8 cellular contexts compared by ENCODE assay signal in genomic region chr1:151340870-151341754, GRCh38. TPM values are rescaled to one million over a fixed set of nuclear protein-coding genes. Genes with fewer than 3 reads are reported as not detected.
DNase-seq lines count a peak whose midpoint lies in the region; ATAC-seq and TF ChIP-seq lines count a peak whose summit lies in the region.

No MANE protein-coding gene starts in this region.

- H3K4me1 ChIP-seq in CD4-positive, alpha-beta memory T cell (ENCODE audit: insufficient read depth, low read length): peaks cover 21% of the 10 kb centered on the region

- H3K4me1 Mint-ChIP-seq in CD4-positive, alpha-beta memory T cell: peaks cover 17 to 29% (median 21%) of the 10 kb centered on the region in 4 donors

- POLR2A ChIA-PET in CD4-positive, alpha-beta memory T cell (lab: Charles Lee; ENCODE audit: partially characterized antibody): interaction anchor here (0.9 to 3.6 kb wide), 9 partner anchors 14 to 242 kb away, joined by 3 to 32 read pairs (median 6); partner anchors contain the start of genes PI4KB, PSMB4 and ZNF687

- H3K36me3 ChIP-seq in CD4-positive, alpha-beta memory T cell (ENCODE audit: insufficient read depth, low read length): peaks cover 26% of the 10 kb centered on the region

- peak; percentile 66 to 75 (median 69) for DNase-seq in CD4-positive, alpha-beta memory T cell
- DNase-seq in HCEC 1CT (peak; percentile 86), NCI-H2081 treated with DMSO at 0.1 percent for 48 hours (lab: John Stamatoyannopoulos, UW) (peak; percentile 68), T-helper 22 cell (ENCODE audit: low read depth) (peak; percentile 28), cardiac fibroblast (ENCODE audit: low read depth in 2 of 2) (peak; percentile 89 to 92), iris pigment epithelial cell (ENCODE audit: low read depth) (peak; percentile 83)
- peak; percentile 43 for DNase-seq in stimulated activated CD4-positive, alpha-beta T cell treated with anti-CD3 and anti-CD28 coated beads, Interleukin-2, amount 100 ng/mL, for 4 hours (ENCODE audit: low read depth)

- H3K9me3 Mint-ChIP-seq in CD4-positive, alpha-beta memory T cell: no peaks in the 10 kb centered on the region

- H3K36me3 Mint-ChIP-seq in CD4-positive, alpha-beta memory T cell: peaks cover 25 to 36% of the 10 kb centered on the region in 2 donors

- no peaks in the 10 kb centered on the region for H3K9me3 ChIP-seq in CD4-positive, alpha-beta memory T cell (ENCODE audit: control insufficient read depth in 1 of 2, low read length in 2 of 2)

- peak overlapping the region; percentile 31 for H3K27ac ChIP-seq in CD4-positive, alpha-beta memory T cell (ENCODE audit: low read depth, low read length)

- CTCF ChIA-PET in CD4-positive, alpha-beta memory T cell (lab: Charles Lee; ENCODE audit: partially characterized antibody): interaction anchor here (0.8 to 10.9 kb wide), 39 partner anchors 9 to 495 kb away, joined by 3 to 247 read pairs (median 4); partner anchors contain the start of genes PI4KB, PIP5K1A, PSMB4 and PSMD4

- peak overlapping the region; percentile 1 to 83 (median 52) for H3K27ac Mint-ChIP-seq in CD4-positive, alpha-beta memory T cell

- no peak for ATAC-seq in HG03095 (IDR thresholded peaks at IDR 0.05; ENCODE audit: unreplicated experiment)

- peak overlapping the region in 2 of 8 donors; percentile 4 to 22 for H3K4me3 Mint-ChIP-seq in CD4-positive, alpha-beta memory T cell

- TF ChIP-seq CTCF in cardiac fibroblast (IDR thresholded peaks at IDR 0.05; ENCODE audit: low read depth, low read length): peak; percentile 49

- intact Hi-C loops in CD4-positive, alpha-beta memory T cell (cut with micrococcal nuclease): loop anchor here (1.0 to 10.0 kb wide), 3 partner anchors 40 to 266 kb away; partner anchors contain the start of gene GABPB2

- H3K4me3 ChIP-seq in CD4-positive, alpha-beta memory T cell (ENCODE audit: low read length in 2 of 2): no peak overlapping the region
- H3K4me3 ChIP-seq in cardiac fibroblast (replicated peaks in 1 of 2; ENCODE audit: low read depth in 2 of 2, low read length in 2 of 2): no peak overlapping the region

- no peaks in the 10 kb centered on the region for H3K27me3 ChIP-seq in CD4-positive, alpha-beta memory T cell (ENCODE audit: insufficient read depth, low read length)

- no peaks in the 10 kb centered on the region for H3K27me3 Mint-ChIP-seq in CD4-positive, alpha-beta memory T cell

RNA-seq across cellular contexts. Expression of gene RFX5, which starts 5.9 kb away (rescaled TPM):
- total RNA-seq in CD4-positive, alpha-beta memory T cell: 10 to 100 TPM; 56.3 to 64.3 TPM
- 10 to 100 TPM; 32.1 to 33.6 TPM for polyA plus RNA-seq in CD4-positive, alpha-beta memory T cell

RNA-seq across cellular contexts. Expression of gene PI4KB, which starts 13.9 kb away (rescaled TPM):
- total RNA-seq in CD4-positive, alpha-beta memory T cell: 10 to 100 TPM; 87.2 to 97.4 TPM
- polyA plus RNA-seq in CD4-positive, alpha-beta memory T cell: 10 to 100 TPM; 56.6 to 68.8 TPM

RNA-seq across cellular contexts. Expression of gene SELENBP1, which starts 31.4 kb away (rescaled TPM):
- total RNA-seq in CD4-positive, alpha-beta memory T cell: not detected
- polyA plus RNA-seq in CD4-positive, alpha-beta memory T cell: not detected

RNA-seq across cellular contexts. Expression of gene PSMB4, which starts 58.3 kb away (rescaled TPM):
- 100 to 1,000 TPM; 189 to 202 TPM for total RNA-seq in CD4-positive, alpha-beta memory T cell
- polyA plus RNA-seq in CD4-positive, alpha-beta memory T cell: 10 to 100 TPM; 68.2 to 85.7 TPM

RNA-seq across cellular contexts. Expression of gene ZNF687, which starts 59.0 kb away (rescaled TPM):
- 10 to 100 TPM; 39.2 to 39.3 TPM for total RNA-seq in CD4-positive, alpha-beta memory T cell
- polyA plus RNA-seq in CD4-positive, alpha-beta memory T cell: 1 to 10 TPM in 1 of 2 donors, under 1 TPM in 1; 0.36 to 1.3 TPM

Comparison
In these comparisons a context has a peak if more than half of its experiments do, and no peak if none do; other contexts are left out.
1. DNase-seq: peak in every context shown above with its lines; median percentile 90 in cardiac fibroblast; 86 in HCEC 1CT; 83 in iris pigment epithelial cell; 69 in CD4-positive, alpha-beta memory T cell; 68 in NCI-H2081 treated with DMSO at 0.1 percent for 48 hours; 43 in stimulated activated CD4-positive, alpha-beta T cell treated with anti-CD3 and anti-CD28 coated beads, Interleukin-2, amount 100 ng/mL, for 4 hours; 28 in T-helper 22 cell.